In the genomic region with DNA sequence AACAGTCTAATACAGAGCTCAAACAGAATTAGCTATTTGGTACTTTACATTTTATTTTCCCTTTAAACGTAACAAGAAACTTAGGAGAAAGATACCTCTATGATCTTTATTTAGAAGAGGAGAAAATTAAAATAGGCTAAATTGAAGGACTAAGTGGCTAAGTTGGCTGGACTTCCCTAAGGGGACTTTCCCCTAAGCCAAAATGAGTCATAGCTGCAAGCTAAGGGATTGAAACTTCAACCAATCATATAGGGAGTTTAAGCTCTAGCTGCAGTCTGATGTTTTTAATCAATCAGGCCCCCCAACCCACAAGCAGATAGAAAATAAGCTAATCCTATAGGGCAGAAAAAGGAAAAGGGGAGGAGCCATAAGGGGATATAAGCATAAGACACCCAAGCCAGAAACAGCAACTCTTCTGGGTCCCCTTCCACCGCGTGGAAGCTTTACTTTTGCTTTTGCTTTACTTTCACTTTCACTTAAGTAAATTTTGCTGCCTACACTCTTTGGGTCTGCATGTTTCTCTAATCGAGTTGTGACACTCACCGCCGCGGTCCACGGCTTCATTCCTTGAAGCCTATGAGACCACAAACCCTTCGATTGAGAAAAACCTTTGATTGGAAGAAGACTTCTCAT, we compare ENCODE assay signal across 8 cellular contexts.
A peak's percentile ranks its signal among the peaks of the same experiment; 100 is the strongest.
DNase-seq lines count a peak whose midpoint lies in the region; ATAC-seq and TF ChIP-seq lines count a peak whose summit lies in the region.

No MANE protein-coding gene starts in this region.

- H4K5ac ChIP-seq in H9 (ENCODE audit: insufficient read length, low read depth, low read length), result no peak overlapping the region

- no peaks in the 10 kb centered on the region for H3K9me3 ChIP-seq in CD4-positive, alpha-beta T cell (ENCODE audit: control insufficient read depth, low read length)
- no peaks in the 10 kb centered on the region for H3K9me3 ChIP-seq in H9 (ENCODE audit: control insufficient read depth, low read depth, low read length)

- no peak overlapping the region for H3T11ph ChIP-seq in H9 (ENCODE audit: low read length)

- H4K91ac ChIP-seq in H9 (ENCODE audit: insufficient read length, low read depth, low read length), result no peak overlapping the region

- no peak overlapping the region for H3K23ac ChIP-seq in H9 (ENCODE audit: insufficient read length, low read depth, low read length)

- no peak overlapping the region for H2BK12ac ChIP-seq in H9 (ENCODE audit: insufficient read length, low read depth, low read length)

- H3K79me2 ChIP-seq in H9 (ENCODE audit: insufficient read depth, low read length), result no peaks in the 10 kb centered on the region

- no peaks in the 10 kb centered on the region for H3K27me3 Mint-ChIP-seq in CD4-positive, alpha-beta T cell
- no peaks in the 10 kb centered on the region for H3K27me3 Mint-ChIP-seq in central memory CD8-positive, alpha-beta T cell
- H3K27me3 Mint-ChIP-seq in H9 (ENCODE audit: low read depth), result no peaks in the 10 kb centered on the region

- no peaks in the 10 kb centered on the region for H4K20me1 ChIP-seq in H9 (ENCODE audit: control insufficient read depth, insufficient read depth, insufficient read length)

- no peak overlapping the region for H4K8ac ChIP-seq in H9 (replicated peaks; ENCODE audit: insufficient read length, low read depth, low read length)

- no peak overlapping the region for H2BK15ac ChIP-seq in H9 (ENCODE audit: low read depth, low read length)

- ATAC-seq in CD4-positive, alpha-beta T cell (ENCODE audit: poor library complexity), result no peak
- peak; percentile 56 for ATAC-seq in central memory CD8-positive, alpha-beta T cell (replicated peaks; ENCODE audit: extremely low read depth, poor library complexity, severe bottlenecking)

- H2AFZ ChIP-seq in H9 (ENCODE audit: low read length), result no peak overlapping the region

- no peaks in the 10 kb centered on the region for H3K4me1 ChIP-seq in H9 (ENCODE audit: insufficient read depth, low read length)

- WGBS in H9 (ENCODE audit: extremely low coverage, insufficient read length, low lambda C conversion rate), result no CpG with 5 or more reads among the region's 9 CpGs

- H3K36me3 Mint-ChIP-seq in CD4-positive, alpha-beta T cell (ENCODE audit: low read depth), result no peaks in the 10 kb centered on the region
- no peaks in the 10 kb centered on the region for H3K36me3 Mint-ChIP-seq in central memory CD8-positive, alpha-beta T cell (ENCODE audit: insufficient read depth)
- peaks cover 0 to 9% (median 0%) of the 10 kb centered on the region in 3 experiments; a peak in 5 of 7 replicates for H3K36me3 Mint-ChIP-seq in H9 (ENCODE audit: insufficient read depth in 1 of 3, low read depth in 3 of 3)

- POLR2A ChIA-PET in CD4-positive, alpha-beta T cell (lab: Charles Lee), result no interaction called here

- no peak overlapping the region for H3K27ac ChIP-seq in CD4-positive, alpha-beta T cell (ENCODE audit: low read depth, low read length)
- no peak overlapping the region for H3K27ac ChIP-seq in H9 (ENCODE audit: insufficient read length, low read depth, low read length)

- H3K79me1 ChIP-seq in H9 (ENCODE audit: insufficient read depth, low read depth, low read length, poor library complexity, severe bottlenecking), result no peaks in the 10 kb centered on the region

- TF ChIP-seq CTCF in CD4-positive, alpha-beta T cell (IDR thresholded peaks at IDR 0.05), result no peak
- TF ChIP-seq CTCF in GM20000 (IDR thresholded peaks at IDR 0.05; ENCODE audit: extremely low read depth, missing control alignments) (no peak), H9 (conservative IDR thresholded peaks at IDR 0.05) (no peak)

- no peaks in the 10 kb centered on the region for H3K4me1 Mint-ChIP-seq in CD4-positive, alpha-beta T cell (ENCODE audit: low read depth)
- H3K4me1 Mint-ChIP-seq in central memory CD8-positive, alpha-beta T cell, result no peaks in the 10 kb centered on the region
- H3K4me1 Mint-ChIP-seq in H9, result no peaks in the 10 kb centered on the region

- DNase-seq in CD4-positive, alpha-beta T cell, result no peak
- DNase-seq in GM20000 (ENCODE audit: low spot score) (peak; percentile 4), LoVo (ENCODE audit: low spot score) (peak; percentile 4), DMS153 (lab: John Stamatoyannopoulos, UW) (no peak), NCI-H82 (lab: John Stamatoyannopoulos, UW) (no peak), H9 (no peak)
- DNase-seq in central memory CD8-positive, alpha-beta T cell (ENCODE audit: low spot score in 2 of 2), result no peak
- no peak for DNase-seq in effector CD8-positive, alpha-beta T cell (lab: John Stamatoyannopoulos, UW)

- H2BK5ac ChIP-seq in H9 (ENCODE audit: insufficient read length, low read length), result no peak overlapping the region

- H3K4ac ChIP-seq in H9 (ENCODE audit: low read depth, low read length), result no peak overlapping the region

- H3K9me3 Mint-ChIP-seq in CD4-positive, alpha-beta T cell, result peaks cover 11% of the 10 kb centered on the region
- H3K9me3 Mint-ChIP-seq in central memory CD8-positive, alpha-beta T cell, result peaks cover 25% of the 10 kb centered on the region
- H3K9me3 Mint-ChIP-seq in H9, result peaks cover 0 to 19% of the 10 kb centered on the region in 2 experiments; a peak in 3 of 5 replicates

- H3K18ac ChIP-seq in H9 (ENCODE audit: insufficient read length, low read depth, low read length), result no peak overlapping the region

- H2BK120ac ChIP-seq in H9 (ENCODE audit: low read depth, low read length, poor library complexity, severe bottlenecking), result no peak overlapping the region

- H3K56ac ChIP-seq in H9 (ENCODE audit: insufficient read length, low read depth, low read length), result no peak overlapping the region

- CTCF ChIA-PET in CD4-positive, alpha-beta T cell (lab: Charles Lee), result no interaction called here

- intact Hi-C loops in CD4-positive, alpha-beta T cell (cut with DNase I, micrococcal nuclease), result no loop called here

- no peak overlapping the region for H2AK5ac ChIP-seq in H9 (ENCODE audit: insufficient read length, low read length)

- no peak overlapping the region for H3K14ac ChIP-seq in H9 (ENCODE audit: insufficient read depth, low read length)

- H3K27me3 ChIP-seq in CD4-positive, alpha-beta T cell (ENCODE audit: control insufficient read depth, insufficient read depth, low read length), result no peaks in the 10 kb centered on the region
- no peaks in the 10 kb centered on the region for H3K27me3 ChIP-seq in H9 (ENCODE audit: insufficient read depth, low read length)

- no peaks in the 10 kb centered on the region for H3K23me2 ChIP-seq in H9 (ENCODE audit: insufficient read length, low read depth, low read length, poor library complexity, severe bottlenecking)

- no peak overlapping the region for H3K27ac Mint-ChIP-seq in CD4-positive, alpha-beta T cell
- no peak overlapping the region for H3K27ac Mint-ChIP-seq in central memory CD8-positive, alpha-beta T cell (ENCODE audit: low read depth)
- no peak overlapping the region for H3K27ac Mint-ChIP-seq in H9

- no peak overlapping the region for H2BK20ac ChIP-seq in H9 (ENCODE audit: low read depth, low read length, poor library complexity, severe bottlenecking)

- H3K4me2 ChIP-seq in H9 (ENCODE audit: insufficient read depth, insufficient read length, low read length), result no peak overlapping the region

- H3K4me3 Mint-ChIP-seq in CD4-positive, alpha-beta T cell, result peak overlapping the region; percentile 65
- peak overlapping the region; percentile 24 for H3K4me3 Mint-ChIP-seq in central memory CD8-positive, alpha-beta T cell
- H3K4me3 Mint-ChIP-seq in H9, result no peak overlapping the region

- no peak overlapping the region for H3K9ac ChIP-seq in H9 (ENCODE audit: extremely low read depth, insufficient read length, low read length)

Comparison
In these comparisons a context has a peak if more than half of its experiments do, and no peak if none do; other contexts are left out.
1. DNase-seq: peak in GM20000 (single experiment) and LoVo (single experiment); none in CD4-positive, alpha-beta T cell (0 of 10), central memory CD8-positive, alpha-beta T cell (0 of 2), DMS153 (single experiment), NCI-H82 (single experiment), H9 (single experiment) and effector CD8-positive, alpha-beta T cell (single experiment).
2. H3K4me3 Mint-ChIP-seq: peak in CD4-positive, alpha-beta T cell (single experiment) and central memory CD8-positive, alpha-beta T cell (single experiment); none in H9 (0 of 2).